8 cellular contexts compared by ENCODE assay signal in the genomic region with DNA sequence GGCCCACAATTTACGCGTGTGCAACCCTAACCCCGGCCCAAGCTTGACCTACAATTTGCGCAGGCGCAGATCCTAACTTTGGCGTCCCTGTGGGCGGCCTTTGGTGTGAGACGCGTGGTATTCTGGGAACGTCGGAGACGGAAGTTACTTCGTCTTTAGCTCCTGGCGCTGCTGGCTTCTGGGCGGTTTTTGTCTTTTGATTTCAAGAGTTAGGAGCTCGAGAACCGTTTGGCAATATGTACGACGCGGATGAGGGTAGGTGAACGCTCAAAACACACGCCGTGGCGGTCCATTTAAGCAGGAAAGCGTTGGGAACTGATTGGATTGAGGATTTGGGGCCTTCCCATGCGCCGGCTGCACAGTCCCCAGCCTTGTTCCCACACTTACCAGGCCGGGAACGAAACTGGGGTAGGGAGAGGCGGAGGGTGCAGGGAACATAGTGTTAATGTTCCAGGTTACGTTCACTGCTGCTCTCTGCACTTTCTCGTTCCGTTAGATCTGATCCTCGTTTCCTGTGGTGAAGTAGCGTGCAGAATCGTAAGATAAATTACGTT. TPM values are rescaled to one million over a fixed set of nuclear protein-coding genes. Genes with fewer than 3 reads are reported as not detected.
DNase-seq lines count a peak whose midpoint lies in the region; ATAC-seq and TF ChIP-seq lines count a peak whose summit lies in the region.

TSS of gene POLR2B (plus strand) at position 147 of the 554 bp plus-strand sequence. CDS start at position 237, 90 bp downstream.

- peak within 1 kb of the TSS; percentile 89 to 92 for H3K27ac ChIP-seq in uterus

- no peaks in the 10 kb centered on the region for H3K27me3 Mint-ChIP-seq in T-helper 17 cell

- TF ChIP-seq CTCF in GM13977 (IDR thresholded peaks at IDR 0.05; ENCODE audit: extremely low read depth, insufficient read depth, missing control alignments) (no peak), uterus (IDR thresholded peaks at IDR 0.05) (no peak)

- H3K36me3 ChIP-seq in uterus = no peaks in the 10 kb centered on the region

- no peaks in the 10 kb centered on the region for H3K9me3 ChIP-seq in T-helper 17 cell (ENCODE audit: control insufficient read depth, low read length, poor library complexity, severe bottlenecking)
- H3K9me3 ChIP-seq in uterus = peaks cover 0 to 2% of the 10 kb centered on the region in 2 donors

- peak; percentile 54 to 59 for TF ChIP-seq POLR2A in uterus (IDR thresholded peaks at IDR 0.05)

- peaks cover 57% of the 10 kb centered on the region for H3K4me1 Mint-ChIP-seq in T-helper 17 cell

- in situ Hi-C loops in GM13977 (cut with MboI; ENCODE audit: low pct_unique_long_range_greater_than_20kb, low sequenced_read_pairs, unreplicated experiment) = no loop called here

- H3K4me3 ChIP-seq in uterus = peak within 1 kb of the TSS; percentile 62 to 98

- ATAC-seq in HG02870 (IDR thresholded peaks at IDR 0.05; ENCODE audit: unreplicated experiment) = peak; percentile 35
- peak; percentile 49 for ATAC-seq in T-helper 17 cell
- peak; percentile 90 for ATAC-seq in left ventricle myocardium superior

- peak within 1 kb of the TSS; percentile 99 for H3K4me3 Mint-ChIP-seq in T-helper 17 cell

- no peaks in the 10 kb centered on the region for H3K27me3 ChIP-seq in uterus

- intact Hi-C loops in left ventricle myocardium superior (cut with micrococcal nuclease) = no loop called here
- intact Hi-C loops in uterus (cut with DNase I; ENCODE audit: low total_unique reads) = no loop called here

- DNase-seq in GM13977 (ENCODE audit: low spot score) (peak; percentile 87), NCI-H146 treated with DMSO at 0.1 percent for 48 hours (lab: John Stamatoyannopoulos, UW; ENCODE audit: unreplicated experiment) (peak; percentile 91), T-helper 17 cell (peak; percentile 64 to 74 (median 69)), amygdala (lab: John Stamatoyannopoulos, UW) (peak; percentile 69 to 95 (median 87)), left ventricle myocardium superior (peak; percentile 95), pulmonary artery endothelial cell (ENCODE audit: low read depth, low spot score) (peak; percentile 75), uterus (peak; percentile 90 to 91)

- H3K36me3 Mint-ChIP-seq in T-helper 17 cell (ENCODE audit: low read depth) = peaks cover 6% of the 10 kb centered on the region

- peaks cover 7 to 8% of the 10 kb centered on the region in 2 donors for H3K4me1 ChIP-seq in uterus

- peak within 1 kb of the TSS; percentile 99 for H3K27ac Mint-ChIP-seq in T-helper 17 cell

RNA-seq across cellular contexts. Expression of gene POLR2B, which starts in this region (rescaled TPM):
- total RNA-seq in T-helper 17 cell (10 to 100 TPM; 77.7 to 88.2 TPM), left ventricle myocardium superior (68.3 TPM), pulmonary artery endothelial cell (166 and 177 TPM in 2 replicates), uterus (100 to 1,000 TPM in 2 of 4 donors, 10 to 100 TPM in 2; 35.9 to 211 (median 117) TPM)

Comparison
In these comparisons a context has a peak if more than half of its experiments do, and no peak if none do; other contexts are left out.
1. Peak in every context shown above with its lines: DNase-seq, ATAC-seq, H3K4me3 ChIP-seq and H3K27ac ChIP-seq.
2. ATAC-seq: peak in every context shown above with its lines; median percentile 90 in left ventricle myocardium superior; 49 in T-helper 17 cell; 35 in HG02870.